ENCODE assay signal across 1 cellular context in the genomic region with DNA sequence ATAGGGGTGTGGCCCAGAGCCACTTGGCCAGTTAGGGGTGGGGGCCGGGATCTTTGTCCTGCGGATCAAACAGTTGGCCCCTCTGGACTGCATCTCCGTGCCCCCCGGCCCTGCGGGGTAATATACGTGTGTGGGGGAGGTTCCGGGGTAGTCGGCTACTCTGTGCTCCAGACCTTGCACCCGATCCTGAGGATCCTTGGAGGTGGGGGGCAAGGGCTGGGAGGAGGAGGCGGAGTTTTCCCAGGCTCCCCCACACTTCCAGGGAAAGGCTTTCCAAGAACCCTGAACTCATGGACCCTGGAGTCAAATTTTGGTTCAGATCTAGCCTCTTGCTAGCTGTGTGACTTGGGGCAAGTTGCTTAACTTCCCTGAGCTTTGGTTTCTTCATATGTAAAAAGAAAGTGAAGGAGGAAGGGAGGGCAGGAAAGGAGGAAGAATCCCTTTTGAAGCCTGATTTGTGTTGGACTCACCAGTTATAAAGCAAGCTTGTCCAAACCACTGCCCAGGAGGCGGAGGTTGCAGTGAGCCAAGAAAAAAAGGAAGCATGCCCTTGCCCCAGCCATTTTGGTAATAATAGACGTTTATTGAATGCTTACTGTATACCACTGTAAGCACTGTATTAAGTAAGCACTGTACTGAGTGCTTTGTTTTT.
TF ChIP-seq lines count a peak whose summit lies in the region.

No MANE protein-coding gene starts in this region.

TF ChIP-seq in K562, 482 proteins besides CTCF, POLR2A, EP300 and RAD21 (continued from another document and continues in another):
- TF ChIP-seq RBM14 (IDR thresholded peaks at IDR 0.05; ENCODE audit: borderline replicate concordance, insufficient read depth, low read depth, low read length), result 0 out of 2 replicates have a peak, but pooled peaks have one; percentile 9
- 0 out of 4 replicates have a peak, but pooled peaks of 1 of the 2 experiments have one; percentile 38 for TF ChIP-seq MAZ (CRISPR knock-in tag; conservative IDR thresholded peaks at IDR 0.05 in 1 of 2, IDR thresholded peaks at IDR 0.05 in 1 of 2)
- no peak for TF ChIP-seq FOSL1 (tag; conservative IDR thresholded peaks at IDR 0.05)
- peak; percentile 38; the same call in 1 of the 2 replicates for TF ChIP-seq GABPB1 (CRISPR knock-in tag; IDR thresholded peaks at IDR 0.05)
- TF ChIP-seq CEBPZ (IDR thresholded peaks at IDR 0.05; ENCODE audit: borderline replicate concordance, low read depth, low read length), result no peak
- TF ChIP-seq EWSR1 (IDR thresholded peaks at IDR 0.05; ENCODE audit: borderline replicate concordance, low read depth, partially characterized antibody), result no peak
- no peak for TF ChIP-seq PREB (CRISPR knock-in tag; IDR thresholded peaks at IDR 0.05)
- no peak for TF ChIP-seq ZNF398 (CRISPR knock-in tag; IDR thresholded peaks at IDR 0.05)
- no peak for TF ChIP-seq RBBP5 (IDR thresholded peaks at IDR 0.05; ENCODE audit: borderline replicate concordance, insufficient read depth, low read length, poor library complexity, severe bottlenecking)
- TF ChIP-seq, protein P1, sequence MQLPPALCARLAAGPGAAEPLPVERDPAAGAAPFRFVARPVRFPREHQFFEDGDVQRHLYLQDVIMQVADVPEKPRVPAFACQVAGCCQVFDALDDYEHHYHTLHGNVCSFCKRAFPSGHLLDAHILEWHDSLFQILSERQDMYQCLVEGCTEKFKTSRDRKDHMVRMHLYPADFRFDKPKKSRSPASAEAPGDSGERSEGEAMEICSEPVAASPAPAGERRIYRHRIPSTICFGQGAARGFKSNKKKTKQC (CRISPR knock-in tag; IDR thresholded peaks at IDR 0.05), result no peak; the same call in 1 of the 2 replicates
- TF ChIP-seq ZNF445 (CRISPR knock-in tag; IDR thresholded peaks at IDR 0.05; ENCODE audit: low read depth), result no peak
- no peak for TF ChIP-seq CBFA2T3 (IDR thresholded peaks at IDR 0.05)
- TF ChIP-seq SPI1 (IDR thresholded peaks at IDR 0.05; ENCODE audit: borderline replicate concordance, low read depth, low read length), result no peak
- no peak for TF ChIP-seq RBM34 (IDR thresholded peaks at IDR 0.05; ENCODE audit: borderline replicate concordance, insufficient read depth, low read length)
- no peak for TF ChIP-seq TEAD1 (CRISPR knock-in tag; IDR thresholded peaks at IDR 0.05)
- no peak for TF ChIP-seq CAMTA2 (CRISPR knock-in tag; conservative IDR thresholded peaks at IDR 0.05)
- TF ChIP-seq NFIX (CRISPR knock-in tag; IDR thresholded peaks at IDR 0.05; ENCODE audit: low read depth), result no peak
- no peak for TF ChIP-seq PTRF (tag; IDR thresholded peaks at IDR 0.05)
- TF ChIP-seq CBX5 (IDR thresholded peaks at IDR 0.05; ENCODE audit: borderline replicate concordance, low read depth), result no peak
- 0 out of 2 replicates have a peak, but pooled peaks have one; percentile 38 for TF ChIP-seq MECOM (CRISPR knock-in tag; IDR thresholded peaks at IDR 0.05)
- no peak for TF ChIP-seq ILF3 (IDR thresholded peaks at IDR 0.05; ENCODE audit: borderline replicate concordance)
- TF ChIP-seq, protein P2, sequence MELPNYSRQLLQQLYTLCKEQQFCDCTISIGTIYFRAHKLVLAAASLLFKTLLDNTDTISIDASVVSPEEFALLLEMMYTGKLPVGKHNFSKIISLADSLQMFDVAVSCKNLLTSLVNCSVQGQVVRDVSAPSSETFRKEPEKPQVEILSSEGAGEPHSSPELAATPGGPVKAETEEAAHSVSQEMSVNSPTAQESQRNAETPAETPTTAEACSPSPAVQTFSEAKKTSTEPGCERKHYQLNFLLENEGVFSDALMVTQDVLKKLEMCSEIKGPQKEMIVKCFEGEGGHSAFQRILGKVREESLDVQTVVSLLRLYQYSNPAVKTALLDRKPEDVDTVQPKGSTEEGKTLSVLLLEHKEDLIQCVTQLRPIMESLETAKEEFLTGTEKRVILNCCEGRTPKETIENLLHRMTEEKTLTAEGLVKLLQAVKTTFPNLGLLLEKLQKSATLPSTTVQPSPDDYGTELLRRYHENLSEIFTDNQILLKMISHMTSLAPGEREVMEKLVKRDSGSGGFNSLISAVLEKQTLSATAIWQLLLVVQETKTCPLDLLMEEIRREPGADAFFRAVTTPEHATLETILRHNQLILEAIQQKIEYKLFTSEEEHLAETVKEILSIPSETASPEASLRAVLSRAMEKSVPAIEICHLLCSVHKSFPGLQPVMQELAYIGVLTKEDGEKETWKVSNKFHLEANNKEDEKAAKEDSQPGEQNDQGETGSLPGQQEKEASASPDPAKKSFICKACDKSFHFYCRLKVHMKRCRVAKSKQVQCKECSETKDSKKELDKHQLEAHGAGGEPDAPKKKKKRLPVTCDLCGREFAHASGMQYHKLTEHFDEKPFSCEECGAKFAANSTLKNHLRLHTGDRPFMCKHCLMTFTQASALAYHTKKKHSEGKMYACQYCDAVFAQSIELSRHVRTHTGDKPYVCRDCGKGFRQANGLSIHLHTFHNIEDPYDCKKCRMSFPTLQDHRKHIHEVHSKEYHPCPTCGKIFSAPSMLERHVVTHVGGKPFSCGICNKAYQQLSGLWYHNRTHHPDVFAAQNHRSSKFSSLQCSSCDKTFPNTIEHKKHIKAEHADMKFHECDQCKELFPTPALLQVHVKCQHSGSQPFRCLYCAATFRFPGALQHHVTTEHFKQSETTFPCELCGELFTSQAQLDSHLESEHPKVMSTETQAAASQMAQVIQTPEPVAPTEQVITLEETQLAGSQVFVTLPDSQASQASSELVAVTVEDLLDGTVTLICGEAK (IDR thresholded peaks at IDR 0.05), result 0 out of 2 replicates have a peak, but pooled peaks have one; percentile 9
- TF ChIP-seq, protein P2 (CRISPR knock-in tag; IDR thresholded peaks at IDR 0.05), result no peak
- no peak for TF ChIP-seq YY1 (IDR thresholded peaks at IDR 0.05; ENCODE audit: borderline replicate concordance in 1 of 3, control insufficient read depth in 1 of 3, extremely low read depth in 1 of 3, insufficient read depth in 3 of 3, insufficient read length in 1 of 3, insufficient replicate concordance in 2 of 3, low read depth in 1 of 3, low read length in 2 of 3)
- TF ChIP-seq, protein P3, sequence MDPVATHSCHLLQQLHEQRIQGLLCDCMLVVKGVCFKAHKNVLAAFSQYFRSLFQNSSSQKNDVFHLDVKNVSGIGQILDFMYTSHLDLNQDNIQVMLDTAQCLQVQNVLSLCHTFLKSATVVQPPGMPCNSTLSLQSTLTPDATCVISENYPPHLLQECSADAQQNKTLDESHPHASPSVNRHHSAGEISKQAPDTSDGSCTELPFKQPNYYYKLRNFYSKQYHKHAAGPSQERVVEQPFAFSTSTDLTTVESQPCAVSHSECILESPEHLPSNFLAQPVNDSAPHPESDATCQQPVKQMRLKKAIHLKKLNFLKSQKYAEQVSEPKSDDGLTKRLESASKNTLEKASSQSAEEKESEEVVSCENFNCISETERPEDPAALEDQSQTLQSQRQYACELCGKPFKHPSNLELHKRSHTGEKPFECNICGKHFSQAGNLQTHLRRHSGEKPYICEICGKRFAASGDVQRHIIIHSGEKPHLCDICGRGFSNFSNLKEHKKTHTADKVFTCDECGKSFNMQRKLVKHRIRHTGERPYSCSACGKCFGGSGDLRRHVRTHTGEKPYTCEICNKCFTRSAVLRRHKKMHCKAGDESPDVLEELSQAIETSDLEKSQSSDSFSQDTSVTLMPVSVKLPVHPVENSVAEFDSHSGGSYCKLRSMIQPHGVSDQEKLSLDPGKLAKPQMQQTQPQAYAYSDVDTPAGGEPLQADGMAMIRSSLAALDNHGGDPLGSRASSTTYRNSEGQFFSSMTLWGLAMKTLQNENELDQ (CRISPR knock-in tag; IDR thresholded peaks at IDR 0.05; ENCODE audit: borderline replicate concordance), result no peak
- TF ChIP-seq ARHGAP35 (IDR thresholded peaks at IDR 0.05; ENCODE audit: partially characterized antibody), result no peak
- no peak for TF ChIP-seq NFE2L1 (tag; IDR thresholded peaks at IDR 0.05; ENCODE audit: borderline replicate concordance, low read depth)
- TF ChIP-seq TAF1 (IDR thresholded peaks at IDR 0.05; ENCODE audit: control insufficient read depth, extremely low read depth, insufficient read depth, low read length, severe bottlenecking), result no peak
- TF ChIP-seq CREBBP (IDR thresholded peaks at IDR 0.05; ENCODE audit: low read depth, low read length), result no peak
- no peak for TF ChIP-seq ZNF12 (CRISPR knock-in tag; IDR thresholded peaks at IDR 0.05)
- peak in 1 of 2 experiments; percentile 34; a peak in 1 of 4 replicates for TF ChIP-seq ARNT (IDR thresholded peaks at IDR 0.05)
- no peak for TF ChIP-seq KHSRP (IDR thresholded peaks at IDR 0.05)
- no peak for TF ChIP-seq ZNF766 (CRISPR knock-in tag; conservative IDR thresholded peaks at IDR 0.05)
- no peak for TF ChIP-seq TOE1 (IDR thresholded peaks at IDR 0.05; ENCODE audit: borderline replicate concordance)
- TF ChIP-seq TOE1 (CRISPR knock-in tag; IDR thresholded peaks at IDR 0.05; ENCODE audit: borderline replicate concordance, low read depth), result no peak
